8 cellular contexts compared by ENCODE assay signal in the genomic region with DNA sequence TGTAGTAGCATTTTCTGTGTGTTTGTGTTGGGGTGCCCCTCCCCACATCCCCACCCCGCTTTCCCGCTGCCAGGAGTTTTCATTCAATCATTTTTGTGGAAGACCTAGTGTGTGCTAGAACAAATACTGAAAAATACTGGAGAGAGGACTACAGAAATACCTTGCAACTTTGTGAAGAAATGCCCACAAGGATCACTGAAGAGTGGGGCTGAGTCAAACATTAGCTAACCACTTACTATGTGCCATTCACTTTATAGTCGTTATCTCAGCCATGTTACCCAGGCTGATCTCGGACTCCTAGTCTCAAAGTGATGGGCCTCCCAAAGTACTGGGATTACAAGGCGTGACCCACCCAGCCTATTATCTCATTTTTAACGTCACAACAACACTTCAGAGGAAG. TPM values are rescaled to one million over a fixed set of nuclear protein-coding genes. Genes with fewer than 3 reads are reported as not detected.
DNase-seq lines count a peak whose midpoint lies in the region; ATAC-seq, FAIRE-seq and TF ChIP-seq lines count a peak whose summit lies in the region.

No MANE protein-coding gene starts in this region.

- H2AFZ ChIP-seq in ACC112 (ENCODE audit: low read length, unreplicated experiment) (peak overlapping the region; percentile 98), GM12878 (ENCODE audit: control insufficient read depth, low read depth, low read length) (peak overlapping the region; percentile 98)

- TF ChIP-seq EP300 in GM12878 (IDR thresholded peaks at IDR 0.05; ENCODE audit: borderline replicate concordance in 1 of 2, control insufficient read depth in 1 of 2, low read depth in 2 of 2, low read length in 2 of 2): no peak

- peak overlapping the region; percentile 97 for H3K4me3 Mint-ChIP-seq in mesothelial cell of epicardium

- H3K4me2 ChIP-seq in GM12878 (ENCODE audit: control insufficient read depth, insufficient read depth): peak overlapping the region; percentile 93

- in situ Hi-C loops in GM12878 (cut with MboI): no loop called here

- 49% methylated on average over 6 of the region's 6 CpGs for WGBS in GM12878 (ENCODE audit: insufficient coverage, insufficient replicate concordance, low lambda C conversion rate, missing lambda C conversion rate)

- TF ChIP-seq POLR2A in GM12878 (IDR thresholded peaks at IDR 0.05; ENCODE audit: low read depth, low read length): no peak

- DNase-seq in HFF-Myc (ENCODE audit: extremely low read depth, low read depth): no peak
- no peak for DNase-seq in GM12878 (ENCODE audit: low read depth, low spot score)
- DNase-seq in mesothelial cell of epicardium (ENCODE audit: low spot score in 2 of 2, unreplicated experiment in 2 of 2): no peak
- DNase-seq in stimulated activated CD4-positive, alpha-beta T cell treated with anti-CD3 and anti-CD28 coated beads, Interleukin-4, amount 100 ng/mL, for 4 hours: no peak
- no peak for DNase-seq in foreskin keratinocyte
- no peak for DNase-seq in NCI-H2107 treated with DMSO at 0.1 percent for 48 hours (lab: John Stamatoyannopoulos, UW; ENCODE audit: unreplicated experiment)
- DNase-seq in NCI-H1048 (lab: John Stamatoyannopoulos, UW): no peak

- SMC1A ChIA-PET in GM12878 (lab: Charles Lee; ENCODE audit: uncharacterized antibody, unreplicated experiment): interaction anchor here (0.8 to 3.0 kb wide), 11 partner anchors 10 to 259 kb away, joined by 3 to 15 read pairs (median 4); a partner anchor contains a TSS

- H3K27me3 ChIP-seq in ACC112 (ENCODE audit: insufficient read depth, low read length) (no peaks in the 10 kb centered on the region), GM12878 (replicated peaks in 1 of 2; ENCODE audit: control insufficient read depth in 2 of 2, insufficient read depth in 2 of 2, low read length in 1 of 2) (no peaks in the 10 kb centered on the region), foreskin keratinocyte (no peaks in the 10 kb centered on the region)

- FAIRE-seq in GM12878 (lab: Jason Lieb, UNC): no peak

- peaks cover 29% of the 10 kb centered on the region for H3K4me1 Mint-ChIP-seq in mesothelial cell of epicardium

- intact Hi-C loops in GM12878 (cut with micrococcal nuclease; ENCODE audit: unreplicated experiment): loop anchor here (1.0 to 5.0 kb wide), 2 partner anchors 19 to 49 kb away; a partner anchor contains a TSS

- H4K20me1 ChIP-seq in GM12878 (ENCODE audit: control insufficient read depth, insufficient read depth): no peaks in the 10 kb centered on the region

- peak overlapping the region; percentile 98 for H3K27ac Mint-ChIP-seq in mesothelial cell of epicardium

- no TSS peak for BruUV-seq in GM12878 (replicated peaks; lab: Mats Ljungman, UMichigan)

- no peaks in the 10 kb centered on the region for H3K36me3 Mint-ChIP-seq in mesothelial cell of epicardium

- RAD21 ChIA-PET in GM12878 (lab: Charles Lee; ENCODE audit: unreplicated experiment): interaction anchor here (1.0 to 3.5 kb wide), 6 partner anchors 19 to 142 kb away, joined by 3 to 18 read pairs (median 5); a partner anchor contains a TSS

- no peaks in the 10 kb centered on the region for H3K9me3 Mint-ChIP-seq in mesothelial cell of epicardium

- peaks cover 14% of the 10 kb centered on the region for H3K4me1 ChIP-seq in ACC112 (ENCODE audit: control insufficient read depth, insufficient read depth, low read length, unreplicated experiment)
- H3K4me1 ChIP-seq in GM12878 (ENCODE audit: control insufficient read depth, insufficient read depth, low read length): peaks cover 8% of the 10 kb centered on the region
- H3K4me1 ChIP-seq in foreskin keratinocyte: peaks cover 7% of the 10 kb centered on the region

- no peaks in the 10 kb centered on the region for H3K36me3 ChIP-seq in ACC112 (ENCODE audit: insufficient read depth, low read length)
- H3K36me3 ChIP-seq in GM12878 (ENCODE audit: control insufficient read depth in 2 of 2, insufficient read depth in 2 of 2, low read length in 1 of 2): no peaks in the 10 kb centered on the region

- H3K9ac ChIP-seq in GM12878 (ENCODE audit: control insufficient read depth, insufficient read depth, low read length): peak overlapping the region; percentile 94; the same call in 1 of the 2 replicates

- ATAC-seq in GM12878 (peak; percentile 11), foreskin keratinocyte (no peak)

- no peaks in the 10 kb centered on the region for H3K27me3 Mint-ChIP-seq in mesothelial cell of epicardium (ENCODE audit: low read depth)

- H3K27ac ChIP-seq in ACC112 (ENCODE audit: low read depth, low read length): peak overlapping the region; percentile 7; the same call in 1 of the 2 replicates
- peak overlapping the region; percentile 56 for H3K27ac ChIP-seq in GM12878 (ENCODE audit: control insufficient read depth, insufficient read depth)
- H3K27ac ChIP-seq in foreskin keratinocyte: no peak overlapping the region

- POLR2A ChIA-PET in GM12878 (lab: Charles Lee): interaction anchor here (0.5 to 3.5 kb wide), 10 partner anchors 11 to 171 kb away, joined by 3 to 48 read pairs (median 4); a partner anchor contains a TSS

- no peaks in the 10 kb centered on the region for H3K9me3 ChIP-seq in GM12878 (replicated peaks; ENCODE audit: control insufficient read depth, insufficient read depth, low read length)

- H3K4me3 ChIP-seq in ACC112 (ENCODE audit: low read depth, low read length) (peak overlapping the region; percentile 98), HFF-Myc (replicated peaks; ENCODE audit: low read depth, low read length) (peak overlapping the region; percentile 88), GM12878 (peak overlapping the region; percentile 87; the same call in 1 of the 2 replicates)

- TF ChIP-seq CTCF in HFF-Myc (IDR thresholded peaks at IDR 0.05; ENCODE audit: low read depth, low read length, missing control alignments) (no peak), GM12878 (IDR thresholded peaks at IDR 0.05 in 2 of 3, conservative IDR thresholded peaks at IDR 0.05 in 1 of 3; ENCODE audit: control insufficient read depth in 2 of 3, extremely low read depth in 1 of 3, insufficient read depth in 1 of 3, low read depth in 3 of 3, low read length in 3 of 3) (no peak), mesothelial cell of epicardium (IDR thresholded peaks at IDR 0.05; ENCODE audit: unreplicated experiment) (no peak), foreskin keratinocyte (conservative IDR thresholded peaks at IDR 0.05) (no peak)

- no peak for TF ChIP-seq RAD21 in GM12878 (IDR thresholded peaks at IDR 0.05; ENCODE audit: insufficient read depth, low read depth, low read length)

- CTCF ChIA-PET in GM12878 (lab: Yijun Ruan, JAX): interaction anchor here (0.7 to 10.9 kb wide), 12 partner anchors 9 to 124 kb away, joined by 3 to 118 read pairs (median 14); a partner anchor contains a TSS

- H3K79me2 ChIP-seq in ACC112 (ENCODE audit: control insufficient read depth, insufficient read depth, low read length, unreplicated experiment): peaks cover 29% of the 10 kb centered on the region
- peaks cover 9% of the 10 kb centered on the region for H3K79me2 ChIP-seq in GM12878 (ENCODE audit: control insufficient read depth, insufficient read depth, low read length)

RNA-seq across cellular contexts. Expression of a gene that starts 0.6 kb away (rescaled TPM):
- total RNA-seq in GM12878 (2013; cell fraction: nucleolus; rRNA removed): 127 and 140 TPM in 2 replicates
- total RNA-seq in GM12878 (2014; rRNA removed): 19.8 and 22.0 TPM in 2 replicates
- total RNA-seq in GM12878 (2014; rRNA removed; fragmentation: Illumina TruSeq; extraction: Trizol): 11.8 and 13.5 TPM in 2 replicates
- total RNA-seq in GM12878 (2021): 22.1 and 24.9 TPM in 2 replicates
- polyA plus RNA-seq in GM12878 (2011; ENCODE audit: low read depth): 21.9 TPM
- polyA plus RNA-seq in GM12878 (2011; rRNA removed): 34.2 and 42.6 TPM in 2 replicates
- polyA plus RNA-seq in GM12878 (2011; cell fraction: cytosol; rRNA removed): 31.5 and 44.0 TPM in 2 replicates
- polyA plus RNA-seq in GM12878 (2011; cell fraction: nucleus; rRNA removed): 202 and 308 TPM in 2 replicates
- 41.1 and 42.3 TPM in 2 replicates for polyA plus RNA-seq in GM12878 (2012)
- polyA plus RNA-seq in GM12878 (2014; fragmentation: Illumina TruSeq; extraction: Trizol): 23.2 and 25.9 TPM in 2 replicates
- polyA plus RNA-seq in GM12878 (2014; fragmentation: Nextera tagmentation; extraction: Ambion mirVana): 1 to 10 TPM; 2.1 to 2.8 TPM
- 22.4 and 24.7 TPM in 2 replicates for polyA plus RNA-seq in GM12878 (2014; rRNA removed)
- 10 to 100 TPM; 18.0 to 20.3 TPM for polyA plus RNA-seq in GM12878 (2016; fragmentation: Nextera tagmentation; extraction: Ambion mirVana)
- polyA minus RNA-seq in GM12878 (2011; rRNA and poly(A)+ RNA removed): 43.9 and 52.4 TPM in 2 replicates
- polyA minus RNA-seq in GM12878 (2011; cell fraction: cytosol; rRNA and poly(A)+ RNA removed): 14.8 and 18.7 TPM in 2 replicates
- polyA minus RNA-seq in GM12878 (2011; cell fraction: nucleus; rRNA and poly(A)+ RNA removed): 60.1 and 63.5 TPM in 2 replicates
- total RNA-seq in mesothelial cell of epicardium: 142 to 160 TPM (median 149 TPM) in 3 replicates
- total RNA-seq in foreskin keratinocyte: 19.5 and 25.1 TPM in 2 replicates
- 19.4 and 22.4 TPM in 2 replicates for polyA plus RNA-seq in foreskin keratinocyte

RNA-seq across cellular contexts. Expression of a gene that starts 16.6 kb away (rescaled TPM):
- total RNA-seq in GM12878 (2013; cell fraction: nucleolus; rRNA removed): 0.15 and 0.22 TPM in 2 replicates
- total RNA-seq in GM12878 (2014; rRNA removed) (not detected in 2 replicates), GM12878 (2014; rRNA removed; fragmentation: Illumina TruSeq; extraction: Trizol) (0.05 TPM in 1 of 2 replicates, not detected in the other), GM12878 (2021) (not detected in 2 replicates), mesothelial cell of epicardium (0.38 to 0.63 TPM (median 0.49 TPM) in 3 replicates), foreskin keratinocyte (not detected in 2 replicates)
- polyA plus RNA-seq in GM12878 (2011; ENCODE audit: low read depth): not detected
- polyA plus RNA-seq in GM12878 (2011; rRNA removed) (0.01 TPM in 1 of 2 replicates, not detected in the other), GM12878 (2014; fragmentation: Illumina TruSeq; extraction: Trizol) (not detected in 2 replicates), GM12878 (2014; fragmentation: Nextera tagmentation; extraction: Ambion mirVana) (not detected), GM12878 (2014; rRNA removed) (0.11 TPM in 1 of 2 replicates, not detected in the other), GM12878 (2016; fragmentation: Nextera tagmentation; extraction: Ambion mirVana) (not detected), foreskin keratinocyte (not detected in 2 replicates)
- polyA plus RNA-seq in GM12878 (2011; cell fraction: cytosol; rRNA removed): not detected in 2 replicates
- polyA plus RNA-seq in GM12878 (2011; cell fraction: nucleus; rRNA removed): 0.03 and 0.06 TPM in 2 replicates
- polyA plus RNA-seq in GM12878 (2012): not detected in 2 replicates
- not detected in 2 replicates for polyA minus RNA-seq in GM12878 (2011; rRNA and poly(A)+ RNA removed)
- polyA minus RNA-seq in GM12878 (2011; cell fraction: cytosol; rRNA and poly(A)+ RNA removed): not detected in 2 replicates
- polyA minus RNA-seq in GM12878 (2011; cell fraction: nucleus; rRNA and poly(A)+ RNA removed): under 0.01 TPM in 1 of 2 replicates, not detected in the other

RNA-seq across cellular contexts. Expression of a gene that starts 20.0 kb away (rescaled TPM):
- total RNA-seq in GM12878 (2013; cell fraction: nucleolus; rRNA removed): 249 and 258 TPM in 2 replicates
- 3,981 and 4,275 TPM in 2 replicates for total RNA-seq in GM12878 (2014; rRNA removed)
- total RNA-seq in GM12878 (2014; rRNA removed; fragmentation: Illumina TruSeq; extraction: Trizol): 2,309 and 2,328 TPM in 2 replicates
- 2,549 and 2,597 TPM in 2 replicates for total RNA-seq in GM12878 (2021)
- 1,047 TPM for polyA plus RNA-seq in GM12878 (2011; ENCODE audit: low read depth)
- 2,835 and 4,712 TPM in 2 replicates for polyA plus RNA-seq in GM12878 (2011; rRNA removed)
- polyA plus RNA-seq in GM12878 (2011; cell fraction: cytosol; rRNA removed): 6,091 and 6,711 TPM in 2 replicates
- 1,620 and 2,226 TPM in 2 replicates for polyA plus RNA-seq in GM12878 (2011; cell fraction: nucleus; rRNA removed)
- polyA plus RNA-seq in GM12878 (2012): 928 and 1,221 TPM in 2 replicates
- polyA plus RNA-seq in GM12878 (2014; fragmentation: Illumina TruSeq; extraction: Trizol): 4,423 and 4,647 TPM in 2 replicates
- polyA plus RNA-seq in GM12878 (2014; fragmentation: Nextera tagmentation; extraction: Ambion mirVana): 1,000 to 10,000 TPM; 2,848 to 3,323 TPM
- polyA plus RNA-seq in GM12878 (2014; rRNA removed): 3,699 TPM in 2 replicates
- polyA plus RNA-seq in GM12878 (2016; fragmentation: Nextera tagmentation; extraction: Ambion mirVana): 1,000 to 10,000 TPM; 3,405 to 3,731 TPM
- 3,538 and 4,663 TPM in 2 replicates for polyA minus RNA-seq in GM12878 (2011; rRNA and poly(A)+ RNA removed)
- polyA minus RNA-seq in GM12878 (2011; cell fraction: cytosol; rRNA and poly(A)+ RNA removed): 798 and 980 TPM in 2 replicates
- 484 and 841 TPM in 2 replicates for polyA minus RNA-seq in GM12878 (2011; cell fraction: nucleus; rRNA and poly(A)+ RNA removed)
- total RNA-seq in mesothelial cell of epicardium: 745 to 765 TPM (median 754 TPM) in 3 replicates
- 2,512 and 3,077 TPM in 2 replicates for total RNA-seq in foreskin keratinocyte
- polyA plus RNA-seq in foreskin keratinocyte: 2,659 and 3,346 TPM in 2 replicates

RNA-seq across cellular contexts. Expression of a gene that starts 41.4 kb away (rescaled TPM):
- total RNA-seq in GM12878 (2013; cell fraction: nucleolus; rRNA removed): 1.9 and 3.7 TPM in 2 replicates
- total RNA-seq in GM12878 (2014; rRNA removed): 8.7 and 11.0 TPM in 2 replicates
- total RNA-seq in GM12878 (2014; rRNA removed; fragmentation: Illumina TruSeq; extraction: Trizol): 5.9 and 6.4 TPM in 2 replicates
- total RNA-seq in GM12878 (2021): 7.2 and 7.9 TPM in 2 replicates
- 3.8 TPM for polyA plus RNA-seq in GM12878 (2011; ENCODE audit: low read depth)
- polyA plus RNA-seq in GM12878 (2011; rRNA removed): 13.1 and 15.3 TPM in 2 replicates
- 14.7 and 20.5 TPM in 2 replicates for polyA plus RNA-seq in GM12878 (2011; cell fraction: cytosol; rRNA removed)
- polyA plus RNA-seq in GM12878 (2011; cell fraction: nucleus; rRNA removed): 17.4 and 22.9 TPM in 2 replicates
- 6.2 and 6.8 TPM in 2 replicates for polyA plus RNA-seq in GM12878 (2012)
- polyA plus RNA-seq in GM12878 (2014; fragmentation: Illumina TruSeq; extraction: Trizol): 5.5 and 6.2 TPM in 2 replicates
- 10 to 100 TPM; 17.9 to 18.7 TPM for polyA plus RNA-seq in GM12878 (2014; fragmentation: Nextera tagmentation; extraction: Ambion mirVana)
- 9.2 and 11.1 TPM in 2 replicates for polyA plus RNA-seq in GM12878 (2014; rRNA removed)
- polyA plus RNA-seq in GM12878 (2016; fragmentation: Nextera tagmentation; extraction: Ambion mirVana): 10 to 100 TPM; 13.0 to 14.5 TPM
- polyA minus RNA-seq in GM12878 (2011; rRNA and poly(A)+ RNA removed): 10.1 and 13.0 TPM in 2 replicates
- polyA minus RNA-seq in GM12878 (2011; cell fraction: cytosol; rRNA and poly(A)+ RNA removed): 3.5 and 4.5 TPM in 2 replicates
- 4.4 and 5.3 TPM in 2 replicates for polyA minus RNA-seq in GM12878 (2011; cell fraction: nucleus; rRNA and poly(A)+ RNA removed)
- total RNA-seq in mesothelial cell of epicardium: 0.43 to 0.60 TPM (median 0.53 TPM) in 3 replicates
- total RNA-seq in foreskin keratinocyte: 4.8 and 5.9 TPM in 2 replicates
- polyA plus RNA-seq in foreskin keratinocyte: 6.3 and 7.9 TPM in 2 replicates

RNA-seq across cellular contexts. Expression of a gene that starts 50.6 kb away (rescaled TPM):
- total RNA-seq in GM12878 (2013; cell fraction: nucleolus; rRNA removed): 68.5 and 83.4 TPM in 2 replicates
- total RNA-seq in GM12878 (2014; rRNA removed): 10.7 and 13.3 TPM in 2 replicates
- 9.6 and 10.8 TPM in 2 replicates for total RNA-seq in GM12878 (2014; rRNA removed; fragmentation: Illumina TruSeq; extraction: Trizol)
- total RNA-seq in GM12878 (2021): 57.9 and 71.5 TPM in 2 replicates
- polyA plus RNA-seq in GM12878 (2011; ENCODE audit: low read depth): 9.2 TPM
- polyA plus RNA-seq in GM12878 (2011; rRNA removed): 4.6 and 7.9 TPM in 2 replicates
- polyA plus RNA-seq in GM12878 (2011; cell fraction: cytosol; rRNA removed): 9.5 and 10.4 TPM in 2 replicates
- polyA plus RNA-seq in GM12878 (2011; cell fraction: nucleus; rRNA removed): 51.4 and 63.1 TPM in 2 replicates
- polyA plus RNA-seq in GM12878 (2012): 21.0 and 22.3 TPM in 2 replicates
- 39.7 and 45.6 TPM in 2 replicates for polyA plus RNA-seq in GM12878 (2014; fragmentation: Illumina TruSeq; extraction: Trizol)
- 1 to 10 TPM in 1 of 2 experiments, under 1 TPM in 1; 0.51 to 1.2 TPM for polyA plus RNA-seq in GM12878 (2014; fragmentation: Nextera tagmentation; extraction: Ambion mirVana)
- 32.7 and 33.8 TPM in 2 replicates for polyA plus RNA-seq in GM12878 (2014; rRNA removed)
- 10 to 100 TPM; 10.1 to 10.6 TPM for polyA plus RNA-seq in GM12878 (2016; fragmentation: Nextera tagmentation; extraction: Ambion mirVana)
- polyA minus RNA-seq in GM12878 (2011; rRNA and poly(A)+ RNA removed): 15.4 and 17.8 TPM in 2 replicates
- polyA minus RNA-seq in GM12878 (2011; cell fraction: cytosol; rRNA and poly(A)+ RNA removed): 25.7 and 28.3 TPM in 2 replicates
- polyA minus RNA-seq in GM12878 (2011; cell fraction: nucleus; rRNA and poly(A)+ RNA removed): 13.2 and 31.3 TPM in 2 replicates
- 125 to 137 TPM (median 136 TPM) in 3 replicates for total RNA-seq in mesothelial cell of epicardium
- total RNA-seq in foreskin keratinocyte: 28.0 and 30.8 TPM in 2 replicates
- 3.3 and 4.8 TPM in 2 replicates for polyA plus RNA-seq in foreskin keratinocyte
